In the genomic region with DNA sequence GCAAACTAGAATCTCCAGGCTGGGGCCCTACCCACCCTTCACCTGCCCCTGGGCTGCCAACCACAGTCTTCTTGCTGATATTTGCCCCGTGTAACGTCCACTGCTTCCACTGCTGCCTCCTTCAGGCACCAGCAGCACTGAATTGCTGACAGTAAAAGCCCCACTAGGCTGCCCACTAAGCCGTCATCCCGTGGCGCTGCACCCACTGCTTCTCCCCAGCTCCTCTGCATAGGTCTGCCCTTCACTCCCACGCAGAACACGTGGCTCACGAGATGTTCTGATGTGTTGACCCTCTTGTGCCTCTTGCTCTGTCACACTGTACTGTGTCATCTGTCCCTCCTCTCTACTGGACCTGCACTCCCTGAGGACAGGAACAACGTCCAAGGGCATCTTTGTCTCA, we compare ENCODE assay signal across 18 cellular contexts.
DNase-seq lines count a peak whose midpoint lies in the region; ATAC-seq, FAIRE-seq and TF ChIP-seq lines count a peak whose summit lies in the region.
"Had no signal": no experiment of that assay in that cellular context is flagged by ENCODE, and none has a peak within 500 bp of the region (broad histone marks: within the 10 kb centered on the region; RNA-seq: fewer than 3 reads in every experiment).

No MANE protein-coding gene starts in this region.

- H2AFZ ChIP-seq in HepG2 (ENCODE audit: low read length) = no peak overlapping the region
- peak overlapping the region; percentile 30 for H2AFZ ChIP-seq in parathyroid adenoma
- H2AFZ ChIP-seq: GM23248 had no signal

- H3K27me3 Mint-ChIP-seq in endodermal cell (ENCODE audit: insufficient read depth) = no peaks in the 10 kb centered on the region
- no peaks in the 10 kb centered on the region for H3K27me3 Mint-ChIP-seq in chondrocyte (ENCODE audit: low read depth)
- H3K27me3 Mint-ChIP-seq: CD4-positive, alpha-beta T cell had no signal

- POLR2A ChIA-PET in HepG2 (lab: Yijun Ruan, JAX) = no interaction called here

- BruUV-seq in HepG2 (replicated peaks; lab: Mats Ljungman, UMichigan) = no TSS peak

- WGBS in HepG2 (ENCODE audit: low lambda C conversion rate) = 28% methylated on average over 9 of the region's 9 CpGs
- WGBS in right lobe of liver (ENCODE audit: insufficient coverage, low coverage, low lambda C conversion rate, missing lambda C conversion rate) = 96% methylated on average over 9 of the region's 9 CpGs
- 91 to 92% methylated on average over 9 of the region's 9 CpGs for WGBS in endodermal cell (ENCODE audit: insufficient coverage in 1 of 2, insufficient read length in 1 of 2), 2 experiments

- TF ChIP-seq EP300 in HepG2 (IDR thresholded peaks at IDR 0.05; ENCODE audit: low read depth in 2 of 2, low read length in 2 of 2) (no peak), HepG2 (CRISPR knock-in tag; IDR thresholded peaks at IDR 0.05; ENCODE audit: borderline replicate concordance) (no peak)

- H3K27ac ChIP-seq in HepG2 (ENCODE audit: extremely low read length, insufficient read depth, low read length) (no peak overlapping the region), right lobe of liver (no peak overlapping the region), endodermal cell (ENCODE audit: low read depth, low read length) (no peak overlapping the region), parathyroid adenoma (no peak overlapping the region)
- H3K27ac ChIP-seq: BLaER1 treated with 17β-estradiol and CSF1 and Interleukin-3, amounts not matched to agents 10 nM and 100 nM; GM23248 had no signal

- no peak overlapping the region for H3K4me3 ChIP-seq in HepG2 (replicated peaks in 1 of 3; ENCODE audit: insufficient read depth in 1 of 3, low read depth in 2 of 3, low read length in 3 of 3)
- H3K4me3 ChIP-seq in right lobe of liver = no peak overlapping the region
- H3K4me3 ChIP-seq in endodermal cell (ENCODE audit: low read length) = no peak overlapping the region
- no peak overlapping the region for H3K4me3 ChIP-seq in parathyroid adenoma (ENCODE audit: low read depth, low read length)
- H3K4me3 ChIP-seq: BLaER1 treated with 17β-estradiol and CSF1 and Interleukin-3, amounts not matched to agents 10 nM and 100 nM; GM12878; GM23248 had no signal

- intact Hi-C loops in HepG2 (cut with micrococcal nuclease; ENCODE audit: unreplicated experiment) = no loop called here
- intact Hi-C loops in right lobe of liver (cut with DNase I) = no loop called here

- no peak overlapping the region for H3K4me3 Mint-ChIP-seq in endodermal cell
- no peak overlapping the region for H3K4me3 Mint-ChIP-seq in chondrocyte (ENCODE audit: unreplicated experiment)
- H3K4me3 Mint-ChIP-seq: CD4-positive, alpha-beta T cell; HFFc6 had no signal

- TF ChIP-seq POLR2A in HepG2 (IDR thresholded peaks at IDR 0.05; ENCODE audit: insufficient read depth in 1 of 2, low read depth in 2 of 2, low read length in 2 of 2) (no peak), right lobe of liver (IDR thresholded peaks at IDR 0.05) (no peak)

- DNase-seq in HepG2 (ENCODE audit: low spot score) (no peak), right lobe of liver (no peak), NCI-H526 (lab: John Stamatoyannopoulos, UW) (peak; percentile 49 to 82), endodermal cell (peak; percentile 45), chondrocyte (ENCODE audit: low spot score) (no peak)
- DNase-seq: 8988T; ACHN; CD4-positive, alpha-beta T cell; DMS79; GM23248; HCEC 1CT; HFFc6 had no signal

- TF ChIP-seq RAD21 in HepG2 (CRISPR knock-in tag; IDR thresholded peaks at IDR 0.05) = no peak

- H3K27me3 ChIP-seq in HepG2 (ENCODE audit: control insufficient read depth in 1 of 2, insufficient read depth in 2 of 2, low read length in 2 of 2) (no peaks in the 10 kb centered on the region; a peak in 1 of 5 replicates), right lobe of liver (no peaks in the 10 kb centered on the region), endodermal cell (ENCODE audit: control insufficient read depth, insufficient read depth, low read length, poor library complexity, severe bottlenecking) (no peaks in the 10 kb centered on the region), parathyroid adenoma (ENCODE audit: control insufficient read depth, insufficient read depth, low read length) (no peaks in the 10 kb centered on the region)
- H3K27me3 ChIP-seq: BLaER1 treated with 17β-estradiol and CSF1 and Interleukin-3, amounts not matched to agents 10 nM and 100 nM had no signal

- H4K20me1 ChIP-seq in HepG2 (ENCODE audit: insufficient read depth, low read length) = no peaks in the 10 kb centered on the region
- H4K20me1 ChIP-seq: BLaER1 treated with 17β-estradiol and CSF1 and Interleukin-3, amounts not matched to agents 10 nM and 100 nM had no signal

- no peaks in the 10 kb centered on the region for H3K9me3 ChIP-seq in HepG2 (ENCODE audit: low read length)
- no peaks in the 10 kb centered on the region for H3K9me3 ChIP-seq in right lobe of liver
- H3K9me3 ChIP-seq in endodermal cell (ENCODE audit: control insufficient read depth, low read length) = no peaks in the 10 kb centered on the region
- no peaks in the 10 kb centered on the region for H3K9me3 ChIP-seq in parathyroid adenoma (ENCODE audit: control insufficient read depth, low read length)
- H3K9me3 ChIP-seq: BLaER1 treated with 17β-estradiol and CSF1 and Interleukin-3, amounts not matched to agents 10 nM and 100 nM had no signal

- H3K9ac ChIP-seq in HepG2 (ENCODE audit: insufficient read depth, low read depth, low read length) = no peak overlapping the region
- H3K9ac ChIP-seq in endodermal cell (ENCODE audit: extremely low read depth, low read length, poor library complexity, severe bottlenecking) = no peak overlapping the region
- no peak overlapping the region for H3K9ac ChIP-seq in parathyroid adenoma
- H3K9ac ChIP-seq: BLaER1 treated with 17β-estradiol and CSF1 and Interleukin-3, amounts not matched to agents 10 nM and 100 nM; GM23248 had no signal

- H3K4me1 Mint-ChIP-seq in endodermal cell = peaks cover 3% of the 10 kb centered on the region
- H3K4me1 Mint-ChIP-seq in chondrocyte (ENCODE audit: low read depth) = peaks cover 14% of the 10 kb centered on the region

- H3K27ac Mint-ChIP-seq in endodermal cell (no peak overlapping the region), chondrocyte (ENCODE audit: unreplicated experiment) (no peak overlapping the region)
- H3K27ac Mint-ChIP-seq: CD4-positive, alpha-beta T cell; HFFc6 had no signal

- in situ Hi-C loops in HepG2 (cut with HindIII; ENCODE audit: extremely low pct_ligation_motif_present, low pct_unique_long_range_greater_than_20kb) = no loop called here

- CTCF ChIA-PET in HepG2 (lab: Yijun Ruan, JAX; ENCODE audit: low intra/inter-chr PET ratio, low total read pairs) = no interaction called here

- H3K36me3 ChIP-seq in HepG2 (replicated peaks in 1 of 2; ENCODE audit: control insufficient read depth in 1 of 2, insufficient read depth in 2 of 2, low read length in 2 of 2) = no peaks in the 10 kb centered on the region
- H3K36me3 ChIP-seq in right lobe of liver = no peaks in the 10 kb centered on the region
- H3K36me3 ChIP-seq in endodermal cell (ENCODE audit: control insufficient read depth, insufficient read depth, low read length) = no peaks in the 10 kb centered on the region
- H3K36me3 ChIP-seq in parathyroid adenoma (ENCODE audit: control insufficient read depth, insufficient read depth, low read length) = no peaks in the 10 kb centered on the region
- H3K36me3 ChIP-seq: BLaER1 treated with 17β-estradiol and CSF1 and Interleukin-3, amounts not matched to agents 10 nM and 100 nM had no signal

- no peaks in the 10 kb centered on the region for H3K4me1 ChIP-seq in HepG2 (ENCODE audit: insufficient read depth, low read length)
- no peaks in the 10 kb centered on the region for H3K4me1 ChIP-seq in right lobe of liver
- H3K4me1 ChIP-seq in endodermal cell (ENCODE audit: control insufficient read depth, insufficient read depth, low read length) = no peaks in the 10 kb centered on the region
- H3K4me1 ChIP-seq in parathyroid adenoma = peaks cover 7% of the 10 kb centered on the region

- FAIRE-seq in HepG2 (lab: Jason Lieb, UNC) = no peak
- FAIRE-seq: GM12878, GM18507 had no signal

- H3K79me2 ChIP-seq in HepG2 (ENCODE audit: insufficient read depth, low read length) (no peaks in the 10 kb centered on the region), parathyroid adenoma (no peaks in the 10 kb centered on the region)

- TF ChIP-seq CTCF in HepG2 (CRISPR knock-in tag; IDR thresholded peaks at IDR 0.05) (no peak), right lobe of liver (IDR thresholded peaks at IDR 0.05) (no peak), endodermal cell (conservative IDR thresholded peaks at IDR 0.05) (no peak), parathyroid adenoma (IDR thresholded peaks at IDR 0.05) (no peak), chondrocyte (IDR thresholded peaks at IDR 0.05) (no peak)

- no peaks in the 10 kb centered on the region for H3K9me3 Mint-ChIP-seq in endodermal cell
- no peaks in the 10 kb centered on the region for H3K9me3 Mint-ChIP-seq in chondrocyte (ENCODE audit: low read depth)
- H3K9me3 Mint-ChIP-seq: CD4-positive, alpha-beta T cell; HFFc6 had no signal

- peak; percentile 31; the same call in 1 of the 3 replicates for ATAC-seq in HepG2
- ATAC-seq in right lobe of liver = no peak
- ATAC-seq in GM21737 (IDR thresholded peaks at IDR 0.05; ENCODE audit: unreplicated experiment) = no peak
- no peak for ATAC-seq in HG02870 (IDR thresholded peaks at IDR 0.05; ENCODE audit: unreplicated experiment)
- ATAC-seq: GM12878 had no signal

- no peaks in the 10 kb centered on the region for H3K36me3 Mint-ChIP-seq in endodermal cell (ENCODE audit: low read depth)
- H3K36me3 Mint-ChIP-seq in chondrocyte (ENCODE audit: low read depth) = no peaks in the 10 kb centered on the region

- H3K4me2 ChIP-seq in HepG2 (ENCODE audit: low read depth, low read length) = no peak overlapping the region
- no peak overlapping the region for H3K4me2 ChIP-seq in parathyroid adenoma (ENCODE audit: low read length)
- H3K4me2 ChIP-seq: BLaER1 treated with 17β-estradiol and CSF1 and Interleukin-3, amounts not matched to agents 10 nM and 100 nM had no signal

TF ChIP-seq in HepG2, 621 proteins besides CTCF, POLR2A, EP300 and RAD21 (continues in another document):
- TF ChIP-seq ARNT (IDR thresholded peaks at IDR 0.05) (no peak), KLF9 (CRISPR knock-in tag; IDR thresholded peaks at IDR 0.05; ENCODE audit: low read depth) (no peak), PLRG1 (conservative IDR thresholded peaks at IDR 0.05) (no peak), SIN3B (IDR thresholded peaks at IDR 0.05; ENCODE audit: low read length) (no peak), NFKBIZ (CRISPR knock-in tag; IDR thresholded peaks at IDR 0.05) (no peak), ZNF496 (CRISPR knock-in tag; IDR thresholded peaks at IDR 0.05; ENCODE audit: insufficient replicate concordance) (no peak)

Comparison
In these comparisons a context has a peak if more than half of its experiments do, and no peak if none do; other contexts are left out.
1. DNase-seq: peak in NCI-H526 (2 of 2) and endodermal cell (single experiment); none in HepG2 (single experiment), right lobe of liver (0 of 3) and chondrocyte (single experiment).